1 cellular context compared by ENCODE assay signal in genomic region chr16:82755570-82756282, GRCh38.
TF ChIP-seq lines count a peak whose summit lies in the region.

No MANE protein-coding gene starts in this region.

TF ChIP-seq in WTC11, 78 proteins besides CTCF, POLR2A, EP300 and RAD21 (continued from another document):
- TF ChIP-seq MLX (CRISPR knock-in tag; IDR thresholded peaks at IDR 0.05) (no peak), E2F1 (CRISPR knock-in tag; IDR thresholded peaks at IDR 0.05) (no peak), PREB (CRISPR knock-in tag; IDR thresholded peaks at IDR 0.05; ENCODE audit: borderline replicate concordance) (no peak), JUN (CRISPR knock-in tag; IDR thresholded peaks at IDR 0.05) (no peak)
